Comparison of ENCODE assay signal across 8 cellular contexts in the genomic region with DNA sequence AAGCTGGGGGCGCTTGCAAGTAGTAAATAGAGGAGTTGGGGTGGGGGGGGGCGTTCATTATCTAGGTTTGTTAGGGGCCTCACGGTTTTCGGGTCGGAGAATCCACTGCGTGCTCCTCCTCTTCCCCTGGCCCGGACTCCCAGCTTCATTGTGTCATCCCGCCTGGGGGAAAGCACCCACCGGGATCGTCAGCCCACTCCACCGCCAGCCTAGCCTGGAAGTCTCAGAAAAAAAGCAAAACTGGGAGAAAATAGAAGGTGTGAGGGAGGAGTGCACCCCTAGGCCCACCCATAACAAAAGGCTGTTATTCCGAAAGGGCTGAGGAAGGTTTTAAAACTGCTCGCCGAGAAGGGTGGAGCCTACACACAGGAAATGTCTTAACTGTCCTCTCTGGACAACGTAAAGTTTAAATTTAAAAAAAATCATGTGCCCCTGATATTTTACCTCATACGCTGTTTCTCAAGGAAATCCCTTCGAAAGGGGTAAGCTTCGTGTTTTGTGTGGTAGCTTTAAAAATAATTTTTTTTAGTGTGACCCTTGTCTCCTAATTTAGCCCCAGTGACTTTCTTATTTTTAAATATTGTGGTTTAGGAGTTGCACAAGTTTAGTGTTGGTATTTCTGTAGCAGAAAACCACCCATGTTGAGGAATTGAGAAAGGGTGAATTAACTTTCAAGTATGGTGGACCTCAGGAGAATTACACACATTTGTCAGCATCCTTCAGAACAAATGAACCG.
DNase-seq lines count a peak whose midpoint lies in the region; ATAC-seq and TF ChIP-seq lines count a peak whose summit lies in the region.

No MANE protein-coding gene starts in this region.

- H3K4me3 Mint-ChIP-seq in natural killer cell = peak overlapping the region; percentile 96

- peak overlapping the region; percentile 97 for H3K4me3 ChIP-seq in GM12865 (ENCODE audit: low read depth, low read length)
- peak overlapping the region; percentile 63 for H3K4me3 ChIP-seq in HL-60 (replicated peaks; ENCODE audit: insufficient read depth, low read length)

- peak overlapping the region; percentile 89 for H3K27ac ChIP-seq in HL-60 (replicated peaks)

- H3K4me1 Mint-ChIP-seq in natural killer cell = peaks cover 67 to 70% of the 10 kb centered on the region in 2 donors

- H3K36me3 Mint-ChIP-seq in natural killer cell = no peaks in the 10 kb centered on the region

- TF ChIP-seq CTCF in GM12865 (IDR thresholded peaks at IDR 0.05; ENCODE audit: insufficient read depth, low read depth, low read length, missing control alignments) = no peak
- no peak for TF ChIP-seq CTCF in HL-60 (IDR thresholded peaks at IDR 0.05; ENCODE audit: insufficient read depth, low read length)
- TF ChIP-seq CTCF in natural killer cell (IDR thresholded peaks at IDR 0.05) = no peak

- no peaks in the 10 kb centered on the region for H3K27me3 ChIP-seq in HL-60 (ENCODE audit: insufficient read depth, poor library complexity, severe bottlenecking)

- peak overlapping the region; percentile 90 to 96 for H3K27ac Mint-ChIP-seq in natural killer cell

- intact Hi-C loops in natural killer cell (cut with micrococcal nuclease) = loop anchor here (2.0 kb wide), 1 partner anchor 36 kb away; no protein-coding TSS in a partner anchor

- peak; percentile 89 for DNase-seq in GM12865 (ENCODE audit: low read depth)
- DNase-seq in HL-60 (ENCODE audit: low read depth in 1 of 2, low spot score in 1 of 2) = peak; percentile 54 to 70
- peak; percentile 58 for DNase-seq in UCSD-AML1 (lab: John Stamatoyannopoulos, UW; ENCODE audit: unreplicated experiment)
- no peak for DNase-seq in natural killer cell
- DNase-seq in NCI-H146 (lab: John Stamatoyannopoulos, UW) = no peak
- DNase-seq in inferior parietal cortex (ENCODE audit: extremely low spot score) = no peak

- no peaks in the 10 kb centered on the region for H3K27me3 Mint-ChIP-seq in natural killer cell (ENCODE audit: low read depth in 2 of 2)

- H3K9me3 Mint-ChIP-seq in natural killer cell = no peaks in the 10 kb centered on the region

- ATAC-seq in GM21423 (IDR thresholded peaks at IDR 0.05; ENCODE audit: unreplicated experiment) (peak; percentile 39), esophagus mucosa (peak; percentile 19), natural killer cell (peak; percentile 43 to 54 (median 53))

Comparison
In these comparisons a context has a peak if more than half of its experiments do, and no peak if none do; other contexts are left out.
1. DNase-seq: peak in GM12865 (single experiment), HL-60 (2 of 2) and UCSD-AML1 (single experiment); none in natural killer cell (single experiment), NCI-H146 (single experiment) and inferior parietal cortex (single experiment).
2. Peak in every context shown above with its lines, with median percentiles within 50 percentile points of each other: ATAC-seq.